In genomic region chr12:70417121-70417520, GRCh38 we compare ENCODE assay signal across 17 cellular contexts. TPM values are rescaled to one million over a fixed set of nuclear protein-coding genes. Genes with fewer than 3 reads are reported as not detected.
A peak's percentile ranks its signal among the peaks of the same experiment; 100 is the strongest.
DNase-seq lines count a peak whose midpoint lies in the region; ATAC-seq, FAIRE-seq and TF ChIP-seq lines count a peak whose summit lies in the region.
"Had no signal": no experiment of that assay in that cellular context is flagged by ENCODE, and none has a peak within 500 bp of the region (broad histone marks: within the 10 kb centered on the region; RNA-seq: fewer than 3 reads in every experiment).

No MANE protein-coding gene starts in this region.

- H3K4me1 Mint-ChIP-seq in WTC11 (no peaks in the 10 kb centered on the region), nephron progenitor cell (no peaks in the 10 kb centered on the region)

- H3K36me3 Mint-ChIP-seq in WTC11 (peaks cover 28% of the 10 kb centered on the region), nephron progenitor cell (ENCODE audit: low read depth) (peaks cover 21% of the 10 kb centered on the region)

- CTCF ChIA-PET in WTC11 (lab: Charles Lee), result no interaction called here

- intact Hi-C loops in left colon (cut with DNase I, micrococcal nuclease), result no loop called here

- FAIRE-seq in GM12892 (lab: Jason Lieb, UNC), result no peak
- FAIRE-seq: GM12891, H54 had no signal

- H3K27me3 Mint-ChIP-seq in WTC11 (ENCODE audit: low read depth) (no peaks in the 10 kb centered on the region), nephron progenitor cell (ENCODE audit: low read depth, poor library complexity) (no peaks in the 10 kb centered on the region)

- H3K9me3 Mint-ChIP-seq in WTC11 (peaks cover 10% of the 10 kb centered on the region), nephron progenitor cell (peaks cover 5% of the 10 kb centered on the region)
- H3K9me3 Mint-ChIP-seq: CD4-positive, alpha-beta memory T cell; HFFc6 had no signal

- in situ Hi-C loops in G401 (cut with HindIII; ENCODE audit: low sequenced_read_pairs), result no loop called here

- POLR2A ChIA-PET in WTC11 (lab: Charles Lee), result no interaction called here

- ATAC-seq in WTC11, result no peak
- no peak for ATAC-seq in left colon

- DNase-seq in G401 (ENCODE audit: low spot score), result peak; percentile 84
- DNase-seq in WTC11 (ENCODE audit: low spot score), result no peak
- DNase-seq in cerebellum (ENCODE audit: low spot score), result peak; percentile 49
- DNase-seq in nephron progenitor cell, result no peak
- DNase-seq in Kasumi-1 (lab: John Stamatoyannopoulos, UW), result no peak
- DNase-seq in GM12892 (ENCODE audit: insufficient read length), result no peak
- no peak for DNase-seq in activated naive CD4-positive, alpha-beta T cell (lab: John Stamatoyannopoulos, UW)
- no peak for DNase-seq in left colon
- DNase-seq: Caco-2; CD4-positive, alpha-beta memory T cell; DMS153; EL; GF-D8; GOT3; HFFc6 had no signal

- peak overlapping the region; percentile 16; the same call in 1 of the 2 replicates for H3K27ac Mint-ChIP-seq in WTC11
- H3K27ac Mint-ChIP-seq in nephron progenitor cell, result peak overlapping the region; percentile 45
- H3K27ac Mint-ChIP-seq: CD4-positive, alpha-beta memory T cell had no signal

- no peak overlapping the region for H3K4me3 Mint-ChIP-seq in WTC11
- no peak overlapping the region for H3K4me3 Mint-ChIP-seq in nephron progenitor cell
- H3K4me3 Mint-ChIP-seq: CD4-positive, alpha-beta memory T cell; HFFc6 had no signal

- no peak for TF ChIP-seq CTCF in WTC11 (IDR thresholded peaks at IDR 0.05)
- TF ChIP-seq CTCF in nephron progenitor cell (IDR thresholded peaks at IDR 0.05), result no peak

- TF ChIP-seq POLR2A in GM12892 (IDR thresholded peaks at IDR 0.05; ENCODE audit: low read depth, low read length), result no peak

TF ChIP-seq in WTC11, 78 proteins besides CTCF, POLR2A, EP300 and RAD21:
- TF ChIP-seq KAT7 (CRISPR knock-in tag; IDR thresholded peaks at IDR 0.05; ENCODE audit: borderline replicate concordance) (no peak), FOXJ3 (CRISPR knock-in tag; IDR thresholded peaks at IDR 0.05; ENCODE audit: borderline replicate concordance) (no peak), ESRRA (CRISPR knock-in tag; IDR thresholded peaks at IDR 0.05; ENCODE audit: borderline replicate concordance) (no peak), PRRX2 (CRISPR knock-in tag; IDR thresholded peaks at IDR 0.05) (no peak), TEAD4 (CRISPR knock-in tag; IDR thresholded peaks at IDR 0.05) (no peak), FOXP1 (CRISPR knock-in tag; IDR thresholded peaks at IDR 0.05; ENCODE audit: borderline replicate concordance) (no peak), ATF6 (CRISPR knock-in tag; IDR thresholded peaks at IDR 0.05) (no peak), MAX (CRISPR knock-in tag; IDR thresholded peaks at IDR 0.05) (no peak), GABPB1 (CRISPR knock-in tag; IDR thresholded peaks at IDR 0.05) (no peak), ZNF219 (CRISPR knock-in tag; IDR thresholded peaks at IDR 0.05; ENCODE audit: borderline replicate concordance) (no peak), ERG (CRISPR knock-in tag; IDR thresholded peaks at IDR 0.05) (no peak), FOXK1 (CRISPR knock-in tag; IDR thresholded peaks at IDR 0.05) (no peak)
- TF ChIP-seq, protein P1, sequence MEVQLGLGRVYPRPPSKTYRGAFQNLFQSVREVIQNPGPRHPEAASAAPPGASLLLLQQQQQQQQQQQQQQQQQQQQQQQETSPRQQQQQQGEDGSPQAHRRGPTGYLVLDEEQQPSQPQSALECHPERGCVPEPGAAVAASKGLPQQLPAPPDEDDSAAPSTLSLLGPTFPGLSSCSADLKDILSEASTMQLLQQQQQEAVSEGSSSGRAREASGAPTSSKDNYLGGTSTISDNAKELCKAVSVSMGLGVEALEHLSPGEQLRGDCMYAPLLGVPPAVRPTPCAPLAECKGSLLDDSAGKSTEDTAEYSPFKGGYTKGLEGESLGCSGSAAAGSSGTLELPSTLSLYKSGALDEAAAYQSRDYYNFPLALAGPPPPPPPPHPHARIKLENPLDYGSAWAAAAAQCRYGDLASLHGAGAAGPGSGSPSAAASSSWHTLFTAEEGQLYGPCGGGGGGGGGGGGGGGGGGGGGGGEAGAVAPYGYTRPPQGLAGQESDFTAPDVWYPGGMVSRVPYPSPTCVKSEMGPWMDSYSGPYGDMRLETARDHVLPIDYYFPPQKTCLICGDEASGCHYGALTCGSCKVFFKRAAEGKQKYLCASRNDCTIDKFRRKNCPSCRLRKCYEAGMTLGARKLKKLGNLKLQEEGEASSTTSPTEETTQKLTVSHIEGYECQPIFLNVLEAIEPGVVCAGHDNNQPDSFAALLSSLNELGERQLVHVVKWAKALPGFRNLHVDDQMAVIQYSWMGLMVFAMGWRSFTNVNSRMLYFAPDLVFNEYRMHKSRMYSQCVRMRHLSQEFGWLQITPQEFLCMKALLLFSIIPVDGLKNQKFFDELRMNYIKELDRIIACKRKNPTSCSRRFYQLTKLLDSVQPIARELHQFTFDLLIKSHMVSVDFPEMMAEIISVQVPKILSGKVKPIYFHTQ (CRISPR knock-in tag; IDR thresholded peaks at IDR 0.05), result no peak
- TF ChIP-seq, protein P2, sequence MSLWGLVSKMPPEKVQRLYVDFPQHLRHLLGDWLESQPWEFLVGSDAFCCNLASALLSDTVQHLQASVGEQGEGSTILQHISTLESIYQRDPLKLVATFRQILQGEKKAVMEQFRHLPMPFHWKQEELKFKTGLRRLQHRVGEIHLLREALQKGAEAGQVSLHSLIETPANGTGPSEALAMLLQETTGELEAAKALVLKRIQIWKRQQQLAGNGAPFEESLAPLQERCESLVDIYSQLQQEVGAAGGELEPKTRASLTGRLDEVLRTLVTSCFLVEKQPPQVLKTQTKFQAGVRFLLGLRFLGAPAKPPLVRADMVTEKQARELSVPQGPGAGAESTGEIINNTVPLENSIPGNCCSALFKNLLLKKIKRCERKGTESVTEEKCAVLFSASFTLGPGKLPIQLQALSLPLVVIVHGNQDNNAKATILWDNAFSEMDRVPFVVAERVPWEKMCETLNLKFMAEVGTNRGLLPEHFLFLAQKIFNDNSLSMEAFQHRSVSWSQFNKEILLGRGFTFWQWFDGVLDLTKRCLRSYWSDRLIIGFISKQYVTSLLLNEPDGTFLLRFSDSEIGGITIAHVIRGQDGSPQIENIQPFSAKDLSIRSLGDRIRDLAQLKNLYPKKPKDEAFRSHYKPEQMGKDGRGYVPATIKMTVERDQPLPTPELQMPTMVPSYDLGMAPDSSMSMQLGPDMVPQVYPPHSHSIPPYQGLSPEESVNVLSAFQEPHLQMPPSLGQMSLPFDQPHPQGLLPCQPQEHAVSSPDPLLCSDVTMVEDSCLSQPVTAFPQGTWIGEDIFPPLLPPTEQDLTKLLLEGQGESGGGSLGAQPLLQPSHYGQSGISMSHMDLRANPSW (CRISPR knock-in tag; conservative IDR thresholded peaks at IDR 0.05; ENCODE audit: low read depth), result no peak

RNA-seq across cellular contexts. Expression of gene KCNMB4, which starts 51.0 kb away (rescaled TPM):
- total RNA-seq in G401 (2014; rRNA removed; shearing (Covaris generic)), result 0.43 and 1.1 TPM in 2 replicates
- total RNA-seq in WTC11 (2021) (21.5 to 23.3 TPM (median 21.5 TPM) in 3 replicates), cerebellum (19.7 TPM), left colon (1 to 10 TPM in 1 of 2 donors, under 1 TPM in 1; 0.73 to 1.5 TPM)
- polyA plus RNA-seq in GM12892 (2012; ENCODE audit: missing spikeins), result 0.06 TPM

Comparison
In these comparisons a context has a peak if more than half of its experiments do, and no peak if none do; other contexts are left out.
1. DNase-seq: peak in G401 (single experiment) and cerebellum (single experiment); none in WTC11 (single experiment), nephron progenitor cell (single experiment), Kasumi-1 (0 of 2), GM12892 (single experiment), activated naive CD4-positive, alpha-beta T cell (0 of 4) and left colon (0 of 2).